ENCODE assay signal across 15 cellular contexts in the genomic region with DNA sequence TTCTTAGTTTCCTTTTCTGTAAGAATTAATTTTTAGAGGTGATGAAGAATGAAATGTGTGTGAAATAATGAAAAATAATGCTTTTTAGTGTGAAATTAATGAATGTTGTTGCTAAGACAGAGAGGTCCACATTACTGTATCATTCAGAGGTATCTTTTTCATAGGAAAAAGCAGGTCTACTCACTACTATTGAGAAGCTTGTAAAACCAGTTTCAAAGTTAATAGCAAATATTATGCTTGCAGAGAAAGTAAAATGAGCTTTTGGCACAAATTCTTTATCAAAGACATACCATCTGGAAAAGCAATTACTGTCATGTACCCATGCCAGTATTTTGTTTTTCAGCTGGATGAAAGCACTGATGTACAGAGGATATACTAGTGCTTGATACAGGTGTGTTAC.
"Had no signal": no experiment of that assay in that cellular context is flagged by ENCODE, and none has a peak within 500 bp of the region (broad histone marks: within the 10 kb centered on the region; RNA-seq: fewer than 3 reads in every experiment).

No MANE protein-coding gene starts in this region.

- H3K4me1 ChIP-seq: psoas muscle, right lobe of liver had no signal

- DNase-seq: activated CD4-positive, alpha-beta T cell treated with anti-CD3 and anti-CD28 coated beads, Interleukin-2, amount 50 U/mL, for 4 hours; activated effector memory CD4-positive, alpha-beta T cell treated with Interleukin-2 at 50 U/mL for 16 hours; activated T-cell treated with anti-CD3 and anti-CD28 coated beads, Interleukin-2, amount 50 U/mL, for 1 hour; dorsolateral prefrontal cortex; glutamatergic neuron; left colon; naive thymus-derived CD4-positive, alpha-beta T cell; nucleus accumbens; psoas muscle; right lobe of liver; stimulated activated naive CD4-positive, alpha-beta T cell; upper lobe of left lung had no signal

- H3K36me3 ChIP-seq: right lobe of liver had no signal

- H3K4me3 Mint-ChIP-seq: activated naive CD8-positive, alpha-beta T cell; naive thymus-derived CD4-positive, alpha-beta T cell had no signal

- H3K27ac ChIP-seq: esophagus muscularis mucosa, psoas muscle, right lobe of liver, upper lobe of left lung had no signal

- H3K9me3 ChIP-seq: esophagus muscularis mucosa, psoas muscle, right lobe of liver, upper lobe of left lung had no signal

- H3K27me3 ChIP-seq: dorsolateral prefrontal cortex, esophagus muscularis mucosa, right lobe of liver, upper lobe of left lung had no signal

- H3K27me3 Mint-ChIP-seq: activated naive CD8-positive, alpha-beta T cell; naive thymus-derived CD4-positive, alpha-beta T cell had no signal

- H3K4me3 ChIP-seq: dorsolateral prefrontal cortex, esophagus muscularis mucosa, lung, psoas muscle, right lobe of liver, upper lobe of left lung had no signal
